Comparison of ENCODE assay signal across 27 cellular contexts in genomic region chr12:107258780-107259179, GRCh38.
"Had no signal": no experiment of that assay in that cellular context is flagged by ENCODE, and none has a peak within 500 bp of the region (broad histone marks: within the 10 kb centered on the region; RNA-seq: fewer than 3 reads in every experiment).

No MANE protein-coding gene starts in this region.

- FAIRE-seq: urothelium cell line had no signal

- H3K27ac ChIP-seq: stomach, suprapubic skin, testis, thoracic aorta, thyroid gland, tibial artery, tibial nerve, transverse colon, upper lobe of left lung, upper lobe of right lung, uterus, vagina had no signal

- H3K9me3 ChIP-seq: suprapubic skin, testis, thoracic aorta, thyroid gland, transverse colon, upper lobe of left lung, upper lobe of right lung, uterus, vagina had no signal

- DNase-seq: stimulated activated CD4-positive, alpha-beta T cell treated with anti-CD3 and anti-CD28 coated beads, Interleukin-2, amount 100 ng/mL, for 48 hours; stimulated activated CD4-positive, alpha-beta T cell treated with anti-CD3 and anti-CD28 coated beads, Interleukin-4, amount 100 ng/mL, for 1 hour; stimulated activated CD4-positive, alpha-beta T cell treated with anti-CD3 and anti-CD28 coated beads, Interleukin-4, amount 100 ng/mL, for 24 hours; stimulated activated CD4-positive, alpha-beta T cell treated with anti-CD3 and anti-CD28 coated beads, Interleukin-4, amount 100 ng/mL, for 4 hours; stimulated activated CD8-positive, alpha-beta memory T cell treated with anti-CD3 and anti-CD28 coated beads, Interleukin-4, amount 100 ng/mL, for 48 hours; stimulated activated naive B cell treated with anti-CD40 and anti-IgM and Interleukin-4, amounts not matched to agents 10 μg/mL and 1 μg/mL and 100 μg/mL, for 72 hours; stimulated activated naive CD4-positive, alpha-beta T cell; stimulated activated naive CD4-positive, alpha-beta T cell treated with Interleukin-2 at 50 U/mL for 16 hours; stimulated activated naive CD8-positive, alpha-beta T cell treated with anti-CD3 and anti-CD28 coated beads, Interleukin-15, amount 100 ng/mL, for 72 hours; stimulated activated naive CD8-positive, alpha-beta T cell treated with anti-CD3 and anti-CD28 coated beads, Interleukin-15, Interleukin-2, amounts not matched to agents 100 U/mL and 50 U/mL, for 24 hours; stomach; substantia nigra; testis; thyroid gland; tibial artery; transverse colon; trophoblast cell; upper lobe of left lung; upper lobe of right lung; uterus had no signal

- H3K36me3 ChIP-seq: stomach, suprapubic skin, thoracic aorta, thyroid gland, tibial artery, tibial nerve, transverse colon, upper lobe of left lung, upper lobe of right lung, uterus, vagina had no signal

- H3K4me3 ChIP-seq: stomach, suprapubic skin, testis, thoracic aorta, thyroid gland, tibial artery, tibial nerve, transverse colon, upper lobe of left lung, upper lobe of right lung, uterus, vagina had no signal

- ATAC-seq: stimulated activated effector memory CD8-positive, alpha-beta T cell treated with anti-CD3 and anti-CD28 coated beads, Interleukin-12 subunit alpha, Interleukin-12 subunit beta, amount 100 ng/mL, for 72 hours; stimulated activated memory B cell treated with anti-CD40 and anti-IgM and Interleukin-4, amounts not matched to agents 10 μg/mL and 1 μg/mL and 100 μg/mL, for 72 hours; stimulated activated naive B cell treated with anti-CD40 and anti-IgM and Interleukin-4, amounts not matched to agents 10 μg/mL and 1 μg/mL and 100 μg/mL, for 72 hours; stimulated activated naive CD8-positive, alpha-beta T cell treated with anti-CD3 and anti-CD28 coated beads, Interleukin-15, amount 100 ng/mL, for 72 hours; stimulated activated naive CD8-positive, alpha-beta T cell treated with anti-CD3 and anti-CD28 coated beads, Interleukin-15, Interleukin-2, amounts not matched to agents 100 U/mL and 50 U/mL, for 24 hours; upper lobe of right lung had no signal

- H3K4me1 ChIP-seq: stomach, suprapubic skin, testis, thyroid gland, tibial artery, tibial nerve, transverse colon, upper lobe of left lung, upper lobe of right lung, uterus, vagina had no signal

- H3K27me3 ChIP-seq: stomach, testis, thyroid gland, tibial artery, tibial nerve, transverse colon, upper lobe of left lung, upper lobe of right lung, uterus, vagina had no signal
